ENCODE assay signal across 9 cellular contexts in the genomic region with DNA sequence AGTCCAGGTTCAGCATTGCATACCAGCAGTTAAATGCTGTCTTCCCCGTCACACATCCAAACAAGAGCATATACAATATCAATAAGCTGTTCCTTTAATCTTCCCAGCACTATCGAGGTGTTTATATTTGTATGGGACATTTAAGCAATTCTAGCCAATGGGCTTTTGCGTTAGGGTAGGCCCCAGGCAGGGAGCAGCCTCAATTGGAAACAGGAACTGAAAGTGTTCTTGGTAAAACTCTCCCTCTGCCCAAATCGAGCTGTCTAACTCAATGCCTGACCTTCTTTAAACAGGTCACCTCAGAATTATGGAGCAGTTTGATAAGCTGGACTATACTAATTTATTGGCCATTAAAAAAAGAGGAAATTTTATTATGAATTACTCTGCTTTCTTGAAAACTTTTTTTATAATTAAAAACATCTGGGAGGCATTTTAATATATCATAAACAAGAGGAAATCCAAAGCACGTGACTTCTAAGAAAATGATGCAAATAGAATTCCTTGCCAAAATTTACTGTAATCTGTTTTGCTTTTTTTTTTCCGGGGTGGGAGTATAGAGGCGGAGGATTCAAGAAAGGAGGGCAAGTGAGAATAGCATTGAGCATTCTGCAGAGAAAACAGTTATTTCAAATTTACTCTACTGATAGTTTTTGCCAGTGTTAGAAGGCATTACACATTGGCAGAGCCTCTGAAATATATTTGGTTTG.
DNase-seq lines count a peak whose midpoint lies in the region; ATAC-seq and TF ChIP-seq lines count a peak whose summit lies in the region.
"Had no signal": no experiment of that assay in that cellular context is flagged by ENCODE, and none has a peak within 500 bp of the region (broad histone marks: within the 10 kb centered on the region; RNA-seq: fewer than 3 reads in every experiment).

No MANE protein-coding gene starts in this region.

- no peak overlapping the region for H3K27ac ChIP-seq in right atrium auricular region
- peak overlapping the region; percentile 92 for H3K27ac ChIP-seq in SK-N-MC
- H3K27ac ChIP-seq in right cardiac atrium (ENCODE audit: low read length): no peak overlapping the region
- H3K27ac ChIP-seq in tibial nerve: no peak overlapping the region
- H3K27ac ChIP-seq: C4-2B had no signal

- no peaks in the 10 kb centered on the region for H3K36me3 ChIP-seq in right atrium auricular region
- H3K36me3 ChIP-seq in SK-N-MC (ENCODE audit: insufficient read depth, low read length): no peaks in the 10 kb centered on the region
- no peaks in the 10 kb centered on the region for H3K36me3 ChIP-seq in tibial nerve

- H3K9me3 ChIP-seq in right atrium auricular region (no peaks in the 10 kb centered on the region), SK-N-MC (ENCODE audit: low read depth, low read length) (no peaks in the 10 kb centered on the region), right cardiac atrium (ENCODE audit: control insufficient read depth, low read length) (no peaks in the 10 kb centered on the region), tibial nerve (no peaks in the 10 kb centered on the region)

- peak overlapping the region; percentile 72 for H3K9ac ChIP-seq in SK-N-MC (ENCODE audit: insufficient read length)

- no peak for TF ChIP-seq POLR2A in tibial nerve (IDR thresholded peaks at IDR 0.05)

- TF ChIP-seq CTCF in right atrium auricular region (IDR thresholded peaks at IDR 0.05): no peak
- TF ChIP-seq CTCF in tibial nerve (IDR thresholded peaks at IDR 0.05): no peak

- H3K4me3 ChIP-seq in right atrium auricular region (peak overlapping the region in 1 of 2 donors; percentile 17), SK-N-MC (peak overlapping the region; percentile 72), right cardiac atrium (ENCODE audit: low read length) (peak overlapping the region; percentile 51), tibial nerve (peak overlapping the region in 1 of 4 donors; percentile 30)

- intact Hi-C loops in Right ventricle myocardium superior (cut with DNase I) (no loop called here), right cardiac atrium (cut with DNase I) (no loop called here)

- DNase-seq in Right ventricle myocardium superior: peak; percentile 54
- no peak for DNase-seq in right atrium auricular region (ENCODE audit: low spot score)
- peak; percentile 86 for DNase-seq in SK-N-MC (ENCODE audit: low read depth, low spot score)
- DNase-seq in right cardiac atrium: peak; percentile 57 to 70 (median 65)
- DNase-seq in tibial nerve (ENCODE audit: low spot score in 2 of 2): peak; percentile 14 to 40
- no peak for DNase-seq in NCI-H2227 treated with DMSO at 0.1 percent for 48 hours (lab: John Stamatoyannopoulos, UW)
- no peak for DNase-seq in activated T-cell treated with anti-CD3 and anti-CD28 coated beads, Interleukin-2, amount 50 U/mL, for 24 hours

- H3K27ac Mint-ChIP-seq in activated T-cell treated with anti-CD3 and anti-CD28 coated beads, Interleukin-2, amount 50 U/mL, for 24 hours: no peak overlapping the region

- no peaks in the 10 kb centered on the region for H3K27me3 ChIP-seq in right atrium auricular region
- H3K27me3 ChIP-seq in right cardiac atrium (ENCODE audit: control insufficient read depth, insufficient read depth): no peaks in the 10 kb centered on the region
- no peaks in the 10 kb centered on the region for H3K27me3 ChIP-seq in tibial nerve

- no peaks in the 10 kb centered on the region for H3K27me3 Mint-ChIP-seq in activated T-cell treated with anti-CD3 and anti-CD28 coated beads, Interleukin-2, amount 50 U/mL, for 24 hours

- no peak overlapping the region for H3K4me3 Mint-ChIP-seq in activated T-cell treated with anti-CD3 and anti-CD28 coated beads, Interleukin-2, amount 50 U/mL, for 24 hours

- H3K9me3 Mint-ChIP-seq in activated T-cell treated with anti-CD3 and anti-CD28 coated beads, Interleukin-2, amount 50 U/mL, for 24 hours: no peaks in the 10 kb centered on the region

- TF ChIP-seq EP300 in tibial nerve (IDR thresholded peaks at IDR 0.05): peak in 1 of 2 donors; percentile 39

- no peaks in the 10 kb centered on the region for H3K4me1 Mint-ChIP-seq in activated T-cell treated with anti-CD3 and anti-CD28 coated beads, Interleukin-2, amount 50 U/mL, for 24 hours (ENCODE audit: low read depth)

- no peaks in the 10 kb centered on the region for H3K36me3 Mint-ChIP-seq in activated T-cell treated with anti-CD3 and anti-CD28 coated beads, Interleukin-2, amount 50 U/mL, for 24 hours (ENCODE audit: low read depth)

- 31% methylated on average over 7 of the region's 7 CpGs for WGBS in right cardiac atrium
- 27 to 28% methylated on average over 7 of the region's 7 CpGs for WGBS in tibial nerve, 2 donors

- H3K4me1 ChIP-seq in right atrium auricular region (no peaks in the 10 kb centered on the region), right cardiac atrium (ENCODE audit: control insufficient read depth, insufficient read depth, low read length) (no peaks in the 10 kb centered on the region), tibial nerve (peaks cover 0 to 12% (median 3%) of the 10 kb centered on the region in 4 donors)

- ATAC-seq in Right ventricle myocardium superior (ENCODE audit: poor library complexity): peak; percentile 96
- peak; percentile 90 for ATAC-seq in HG03135 (IDR thresholded peaks at IDR 0.05; ENCODE audit: unreplicated experiment)
- peak; percentile 94 for ATAC-seq in right cardiac atrium

Comparison
In these comparisons a context has a peak if more than half of its experiments do, and no peak if none do; other contexts are left out.
1. DNase-seq: peak in Right ventricle myocardium superior (single experiment), SK-N-MC (single experiment), right cardiac atrium (3 of 3) and tibial nerve (2 of 2); none in right atrium auricular region (single experiment), NCI-H2227 treated with DMSO at 0.1 percent for 48 hours (single experiment) and activated T-cell treated with anti-CD3 and anti-CD28 coated beads, Interleukin-2, amount 50 U/mL, for 24 hours (single experiment).
2. Peak in every context shown above with its lines, with median percentiles within 50 percentile points of each other: ATAC-seq.